Comparison of ENCODE assay signal across 10 cellular contexts in the genomic region with DNA sequence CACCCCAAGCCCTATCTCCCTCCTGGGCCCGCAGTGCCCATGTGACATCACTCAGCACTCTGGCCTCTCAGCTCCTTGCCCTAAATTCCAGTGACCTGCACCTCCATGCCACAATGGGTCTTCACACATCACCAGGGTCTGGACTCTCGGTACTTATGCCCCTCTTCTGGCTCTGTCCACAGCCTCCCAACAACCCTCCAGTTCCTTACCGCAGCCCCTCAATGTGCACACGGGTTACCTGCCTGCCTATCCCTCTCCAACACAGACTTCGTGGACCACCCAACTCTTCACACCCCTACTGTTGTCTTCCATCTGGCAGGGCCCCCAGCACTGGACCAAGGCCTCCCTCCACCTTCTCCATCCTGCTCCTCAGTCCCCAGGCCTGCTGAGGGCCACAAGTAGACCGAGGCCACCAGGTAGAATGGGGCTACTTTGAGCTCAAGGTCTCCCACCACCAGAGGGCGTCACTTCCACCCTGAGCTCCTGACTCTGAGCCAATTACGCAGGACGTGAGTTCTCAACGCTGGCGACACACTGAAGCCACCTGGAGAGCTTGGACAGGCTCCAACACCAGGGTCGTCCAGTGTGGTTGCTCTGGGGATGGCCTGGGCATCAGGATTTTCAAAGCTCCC.
DNase-seq lines count a peak whose midpoint lies in the region; FAIRE-seq and TF ChIP-seq lines count a peak whose summit lies in the region.
"Had no signal": no experiment of that assay in that cellular context is flagged by ENCODE, and none has a peak within 500 bp of the region (broad histone marks: within the 10 kb centered on the region; RNA-seq: fewer than 3 reads in every experiment).

No MANE protein-coding gene starts in this region.

- peaks cover 6% of the 10 kb centered on the region for H3K27me3 ChIP-seq in SJCRH30

- DNase-seq in GM19240 (ENCODE audit: insufficient read length, low spot score) = peak; percentile 33
- DNase-seq in SJCRH30 = peak; percentile 24 to 50
- DNase-seq in iPS-NIHi7 (ENCODE audit: extremely low spot score) = peak; percentile 70
- no peak for DNase-seq in NCI-H446 (lab: John Stamatoyannopoulos, UW)
- DNase-seq in cerebellar cortex (ENCODE audit: low spot score) = no peak
- DNase-seq in NCI-H1436 (lab: John Stamatoyannopoulos, UW) = no peak
- no peak for DNase-seq in RCC 7860 (ENCODE audit: low spot score)
- DNase-seq: kidney, NCI-H187 had no signal

- H3K9me3 ChIP-seq in SJCRH30 (replicated peaks) = no peaks in the 10 kb centered on the region

- peak; percentile 54 for TF ChIP-seq CTCF in C4-2B (conservative IDR thresholded peaks at IDR 0.05)

- H3K4me1 ChIP-seq in SJCRH30 = no peaks in the 10 kb centered on the region

- H3K27ac ChIP-seq in C4-2B = no peak overlapping the region
- H3K27ac ChIP-seq in SJCRH30 = no peak overlapping the region

- no peak overlapping the region for H3K4me3 ChIP-seq in SJCRH30

- H3K36me3 ChIP-seq in SJCRH30 = no peaks in the 10 kb centered on the region

- FAIRE-seq in RCC 7860 (lab: Jason Lieb, UNC) = no peak
- FAIRE-seq: kidney had no signal

Comparison
In these comparisons a context has a peak if more than half of its experiments do, and no peak if none do; other contexts are left out.
1. DNase-seq: peak in GM19240 (single experiment), SJCRH30 (2 of 2) and iPS-NIHi7 (single experiment); none in NCI-H446 (0 of 2), cerebellar cortex (single experiment), NCI-H1436 (single experiment) and RCC 7860 (single experiment).